ENCODE assay signal across 14 cellular contexts in genomic region chr21:21146587-21147373, GRCh38.
DNase-seq lines count a peak whose midpoint lies in the region; ATAC-seq and TF ChIP-seq lines count a peak whose summit lies in the region.
"Had no signal": no experiment of that assay in that cellular context is flagged by ENCODE, and none has a peak within 500 bp of the region (broad histone marks: within the 10 kb centered on the region; RNA-seq: fewer than 3 reads in every experiment).

No MANE protein-coding gene starts in this region.

- H3K27me3 ChIP-seq in NT2/D1 (ENCODE audit: insufficient read depth, insufficient read length) (no peaks in the 10 kb centered on the region), trophoblast cell (ENCODE audit: insufficient read depth, low read length) (no peaks in the 10 kb centered on the region)

- H3K18ac ChIP-seq in trophoblast cell (ENCODE audit: low read length): no peak overlapping the region

- H3K27me3 Mint-ChIP-seq in effector memory CD8-positive, alpha-beta T cell: no peaks in the 10 kb centered on the region

- H4K91ac ChIP-seq in trophoblast cell (ENCODE audit: low read depth, low read length): no peak overlapping the region

- no peak overlapping the region for H3K4me3 Mint-ChIP-seq in effector memory CD8-positive, alpha-beta T cell
- H3K4me3 Mint-ChIP-seq: CD14-positive monocyte; CD8-positive, alpha-beta T cell had no signal

- H3K9me3 ChIP-seq in NT2/D1 (ENCODE audit: insufficient read depth, low read length): no peaks in the 10 kb centered on the region
- no peaks in the 10 kb centered on the region for H3K9me3 ChIP-seq in trophoblast cell (ENCODE audit: insufficient read depth, low read depth, low read length)

- H3K36me3 ChIP-seq in NT2/D1 (ENCODE audit: insufficient read depth, insufficient read length, low read length) (no peaks in the 10 kb centered on the region), trophoblast cell (ENCODE audit: control insufficient read depth in 1 of 2, insufficient read depth in 2 of 2, low read length in 2 of 2) (no peaks in the 10 kb centered on the region)

- no peaks in the 10 kb centered on the region for H3K4me1 Mint-ChIP-seq in effector memory CD8-positive, alpha-beta T cell (ENCODE audit: low read depth in 2 of 2)
- H3K4me1 Mint-ChIP-seq: CD14-positive monocyte had no signal

- ATAC-seq in effector memory CD8-positive, alpha-beta T cell (replicated peaks): no peak
- ATAC-seq: CD8-positive, alpha-beta T cell; GM12878; HCT116 had no signal

- no peak overlapping the region for H3K4me2 ChIP-seq in trophoblast cell (ENCODE audit: low read length)

- no peak overlapping the region for H2AK5ac ChIP-seq in trophoblast cell (ENCODE audit: low read length)

- peaks cover 0 to 2% of the 10 kb centered on the region in 2 donors for H3K9me3 Mint-ChIP-seq in effector memory CD8-positive, alpha-beta T cell
- H3K9me3 Mint-ChIP-seq: CD8-positive, alpha-beta T cell had no signal

- no peak overlapping the region for H2BK5ac ChIP-seq in trophoblast cell (ENCODE audit: low read depth, low read length, poor library complexity)

- DNase-seq in HuH-7 (ENCODE audit: low spot score) (peak; percentile 10), NT2/D1 (ENCODE audit: low read depth, low spot score) (peak; percentile 8), fibroblast of villous mesenchyme (ENCODE audit: low read depth) (peak; percentile 69), trophoblast cell (peak; percentile 41 to 69), NCI-H345 treated with DMSO at 0.1 percent for 48 hours (lab: John Stamatoyannopoulos, UW; ENCODE audit: unreplicated experiment) (no peak), SK-N-DZ (ENCODE audit: low spot score) (no peak), iPS-NIHi11 (ENCODE audit: low spot score) (no peak)
- DNase-seq in effector memory CD8-positive, alpha-beta T cell: no peak
- DNase-seq: CD8-positive, alpha-beta T cell; DMS79; GM23248 had no signal

- no peaks in the 10 kb centered on the region for H3K79me2 ChIP-seq in trophoblast cell (ENCODE audit: control insufficient read depth, insufficient read depth, low read length, poor library complexity)

- H3K4me1 ChIP-seq in NT2/D1 (ENCODE audit: insufficient read depth, insufficient read length) (no peaks in the 10 kb centered on the region), trophoblast cell (ENCODE audit: control insufficient read depth in 1 of 2, insufficient read depth in 2 of 2, low read length in 2 of 2) (no peaks in the 10 kb centered on the region)

- no peak overlapping the region for H2BK120ac ChIP-seq in trophoblast cell (ENCODE audit: insufficient read depth, low read length, poor library complexity)

- no peak overlapping the region for H2AFZ ChIP-seq in trophoblast cell (ENCODE audit: insufficient read depth, low read length, poor library complexity)
- H2AFZ ChIP-seq: GM23248 had no signal

- no peak overlapping the region for H3K4ac ChIP-seq in trophoblast cell (ENCODE audit: low read depth, low read length)

- H3K36me3 Mint-ChIP-seq in effector memory CD8-positive, alpha-beta T cell (ENCODE audit: insufficient read depth): no peaks in the 10 kb centered on the region
- H3K36me3 Mint-ChIP-seq: CD14-positive monocyte; CD8-positive, alpha-beta T cell had no signal

- no peak overlapping the region for H3K9ac ChIP-seq in NT2/D1 (ENCODE audit: insufficient read length, low read depth)
- H3K9ac ChIP-seq in trophoblast cell (ENCODE audit: low read length): no peak overlapping the region
- H3K9ac ChIP-seq: GM23248 had no signal

- TF ChIP-seq CTCF in fibroblast of villous mesenchyme (IDR thresholded peaks at IDR 0.05; ENCODE audit: insufficient read depth, low read depth, low read length): no peak

- no peak overlapping the region for H4K12ac ChIP-seq in trophoblast cell (ENCODE audit: low read depth, low read length)

- no peak overlapping the region for H3K27ac Mint-ChIP-seq in effector memory CD8-positive, alpha-beta T cell
- H3K27ac Mint-ChIP-seq: CD14-positive monocyte; CD8-positive, alpha-beta T cell had no signal

- no peak overlapping the region for H4K8ac ChIP-seq in trophoblast cell (ENCODE audit: low read depth, low read length)

- H3K23ac ChIP-seq in trophoblast cell (ENCODE audit: low read length): no peak overlapping the region

- no peak overlapping the region for H3K27ac ChIP-seq in trophoblast cell (ENCODE audit: low read depth, low read length)
- H3K27ac ChIP-seq: GM23248 had no signal

- H2BK12ac ChIP-seq in trophoblast cell (ENCODE audit: low read length): no peak overlapping the region

- H3K14ac ChIP-seq in trophoblast cell (ENCODE audit: low read length): no peak overlapping the region

- H3K4me3 ChIP-seq in NT2/D1 (ENCODE audit: insufficient read length, low read depth) (no peak overlapping the region), fibroblast of villous mesenchyme (ENCODE audit: low read depth, low read length) (peak overlapping the region; percentile 57), trophoblast cell (ENCODE audit: low read depth, low read length) (no peak overlapping the region)
- H3K4me3 ChIP-seq: GM12878, GM23248 had no signal

- no CpG with 5 or more reads among the region's 25 CpGs for WGBS in trophoblast cell (ENCODE audit: extremely low coverage, insufficient coverage, insufficient read length)

- H3K79me1 ChIP-seq in trophoblast cell (ENCODE audit: low read length): no peaks in the 10 kb centered on the region

Comparison
In these comparisons a context has a peak if more than half of its experiments do, and no peak if none do; other contexts are left out.
1. DNase-seq: peak in HuH-7 (single experiment), NT2/D1 (single experiment), fibroblast of villous mesenchyme (single experiment) and trophoblast cell (2 of 2); none in NCI-H345 treated with DMSO at 0.1 percent for 48 hours (single experiment), SK-N-DZ (single experiment), iPS-NIHi11 (single experiment) and effector memory CD8-positive, alpha-beta T cell (0 of 3).